ENCODE assay signal across 8 cellular contexts in genomic region chr9:137550241-137550621, GRCh38. TPM values are rescaled to one million over a fixed set of nuclear protein-coding genes. Genes with fewer than 3 reads are reported as not detected.
A peak's percentile ranks its signal among the peaks of the same experiment; 100 is the strongest.
DNase-seq lines count a peak whose midpoint lies in the region; ATAC-seq and TF ChIP-seq lines count a peak whose summit lies in the region.

Gene PNPLA7, minus strand, starts transcription at chr9:137550402. Its CDS starts 205 bp downstream, at chr9:137550197.

- H3K9me3 Mint-ChIP-seq in natural killer cell treated with Interleukin-12 subunit alpha and Interleukin-12 subunit beta and Interleukin-15 and Interleukin-18, amount 100 ng/mL, for 72 hours: no peaks in the 10 kb centered on the region

- H3K27ac ChIP-seq in RWPE1: peak within 1 kb of the TSS; percentile 90
- H3K27ac ChIP-seq in foreskin keratinocyte: no peak within 1 kb of the TSS
- peak within 1 kb of the TSS; percentile 91 for H3K27ac ChIP-seq in thymus (ENCODE audit: low read depth)

- ATAC-seq in foreskin keratinocyte: peak; percentile 54
- ATAC-seq in natural killer cell treated with Interleukin-12 subunit alpha and Interleukin-12 subunit beta and Interleukin-15 and Interleukin-18, amount 100 ng/mL, for 72 hours: no peak
- no peak for ATAC-seq in GM18868 (IDR thresholded peaks at IDR 0.05; ENCODE audit: unreplicated experiment)

- peaks cover 5 to 14% of the 10 kb centered on the region in 2 donors for H3K4me1 Mint-ChIP-seq in natural killer cell treated with Interleukin-12 subunit alpha and Interleukin-12 subunit beta and Interleukin-15 and Interleukin-18, amount 100 ng/mL, for 72 hours (ENCODE audit: low read depth in 2 of 2)

- peaks cover 9% of the 10 kb centered on the region for H3K36me3 ChIP-seq in thymus (ENCODE audit: control insufficient read depth, insufficient read depth)

- H3K4me3 ChIP-seq in LNCaP clone FGC (ENCODE audit: low read depth, low read length): peak within 1 kb of the TSS; percentile 66
- peak within 1 kb of the TSS; percentile 83 for H3K4me3 ChIP-seq in thymus (ENCODE audit: low read length)

- H3K27me3 Mint-ChIP-seq in natural killer cell treated with Interleukin-12 subunit alpha and Interleukin-12 subunit beta and Interleukin-15 and Interleukin-18, amount 100 ng/mL, for 72 hours: no peaks in the 10 kb centered on the region

- peaks cover under 1% of the 10 kb centered on the region for H3K36me3 Mint-ChIP-seq in natural killer cell treated with Interleukin-12 subunit alpha and Interleukin-12 subunit beta and Interleukin-15 and Interleukin-18, amount 100 ng/mL, for 72 hours

- peak within 1 kb of the TSS in 1 of 2 donors; percentile 71 for H3K27ac Mint-ChIP-seq in natural killer cell treated with Interleukin-12 subunit alpha and Interleukin-12 subunit beta and Interleukin-15 and Interleukin-18, amount 100 ng/mL, for 72 hours

- CTCF ChIA-PET in RWPE1 (lab: Yijun Ruan, JAX): interaction anchor here (0.6 to 1.0 kb wide), 3 partner anchors 15 to 105 kb away, joined by 3 to 5 read pairs (median 5); partner anchors contain the start of gene DPH7

- no peaks in the 10 kb centered on the region for H3K27me3 ChIP-seq in foreskin keratinocyte
- no peaks in the 10 kb centered on the region for H3K27me3 ChIP-seq in thymus (ENCODE audit: control insufficient read depth, insufficient read depth)

- H3K4me1 ChIP-seq in foreskin keratinocyte (no peaks in the 10 kb centered on the region), thymus (ENCODE audit: control insufficient read depth, insufficient read depth, low read length) (peaks cover 8% of the 10 kb centered on the region)

- H3K4me3 Mint-ChIP-seq in natural killer cell treated with Interleukin-12 subunit alpha and Interleukin-12 subunit beta and Interleukin-15 and Interleukin-18, amount 100 ng/mL, for 72 hours: peak within 1 kb of the TSS; percentile 81

- no peaks in the 10 kb centered on the region for H3K9me3 ChIP-seq in thymus (ENCODE audit: control insufficient read depth)

- no peak for TF ChIP-seq CTCF in LNCaP clone FGC (IDR thresholded peaks at IDR 0.05; ENCODE audit: control insufficient read depth, extremely low read depth, insufficient read depth)
- TF ChIP-seq CTCF in RWPE1 (conservative IDR thresholded peaks at IDR 0.05; ENCODE audit: low read depth): no peak
- no peak for TF ChIP-seq CTCF in foreskin keratinocyte (conservative IDR thresholded peaks at IDR 0.05)

- DNase-seq in DMS114 treated with DMSO at 0.1 percent for 48 hours (lab: John Stamatoyannopoulos, UW; ENCODE audit: unreplicated experiment) (peak; percentile 16), LNCaP clone FGC (ENCODE audit: low read depth) (peak; percentile 88), RWPE1 (ENCODE audit: low spot score) (peak; percentile 88), foreskin keratinocyte (peak; percentile 45 to 55)
- peak; percentile 42 for DNase-seq in activated naive CD4-positive, alpha-beta T cell treated with anti-CD3 and anti-CD28 coated beads, Interleukin-2, amount 50 U/mL, for 16 hours
- no peak for DNase-seq in natural killer cell treated with Interleukin-12 subunit alpha and Interleukin-12 subunit beta and Interleukin-15 and Interleukin-18, amount 100 ng/mL, for 72 hours (ENCODE audit: low spot score)

- POLR2A ChIA-PET in RWPE1 (lab: Yijun Ruan, JAX; ENCODE audit: low non-redundant PET): interaction anchor here (0.6 to 0.7 kb wide), 2 partner anchors 29 to 102 kb away, joined by 3 read pairs; no protein-coding TSS in a partner anchor

- 3% methylated on average over 13 of the region's 13 CpGs for WGBS in thymus

RNA-seq across cellular contexts. Expression of gene PNPLA7, which starts in this region (rescaled TPM):
- 0.07 and 0.10 TPM in 2 replicates for total RNA-seq in foreskin keratinocyte
- polyA plus RNA-seq in foreskin keratinocyte: 0.04 and 0.19 TPM in 2 replicates
- total RNA-seq in natural killer cell treated with Interleukin-12 subunit alpha and Interleukin-12 subunit beta and Interleukin-15 and Interleukin-18, amount 100 ng/mL, for 72 hours: 1 to 10 TPM; 1.2 to 7.1 TPM
- polyA plus RNA-seq in thymus: 11.5 TPM

Comparison
In these comparisons a context has a peak if more than half of its experiments do, and no peak if none do; other contexts are left out.
1. RNA of gene PNPLA7 (polyA plus RNA-seq): 11.5 TPM in thymus (single experiment); 0.04 to 0.19 TPM in foreskin keratinocyte; every median in the first group is over 10 times any median in the second.
2. Peak in DNase-seq and ATAC-seq in foreskin keratinocyte; RNA of the gene not detected or under 1 TPM.